Comparison of ENCODE assay signal across 15 cellular contexts in the genomic region with DNA sequence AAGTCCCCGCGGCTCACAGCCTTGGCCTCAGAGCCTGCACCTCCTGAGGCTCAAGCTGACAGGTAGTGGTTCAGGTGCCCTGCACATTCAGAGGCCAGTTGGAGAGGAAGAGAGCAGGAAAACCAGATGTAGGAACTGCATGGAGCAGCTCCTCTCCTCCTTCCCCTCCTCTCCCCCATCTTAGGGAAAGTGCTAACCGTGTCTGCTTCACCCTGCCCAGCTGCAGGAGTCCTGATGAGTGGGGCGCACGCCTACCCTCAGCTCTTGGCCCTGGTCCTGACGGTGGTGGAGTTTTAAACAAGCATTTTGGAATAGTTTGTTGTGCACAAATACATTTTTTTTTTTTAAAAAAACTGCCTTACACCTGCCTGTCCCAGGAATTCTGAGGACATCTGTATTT.
A peak's percentile ranks its signal among the peaks of the same experiment; 100 is the strongest.
DNase-seq lines count a peak whose midpoint lies in the region; ATAC-seq and TF ChIP-seq lines count a peak whose summit lies in the region.
"Had no signal": no experiment of that assay in that cellular context is flagged by ENCODE, and none has a peak within 500 bp of the region (broad histone marks: within the 10 kb centered on the region; RNA-seq: fewer than 3 reads in every experiment).

No MANE protein-coding gene starts in this region.

- no peak overlapping the region for H3K4ac ChIP-seq in mesenchymal stem cell (ENCODE audit: low read depth in 1 of 2, low read length in 2 of 2)

- no peaks in the 10 kb centered on the region for H3K9me2 ChIP-seq in GM23338 (ENCODE audit: insufficient read depth)

- no peaks in the 10 kb centered on the region; the same call in 2 of the 3 replicates for H3K9me3 Mint-ChIP-seq in GM23338

- H3K4me2 ChIP-seq in GM23338 = no peak overlapping the region
- H3K4me2 ChIP-seq in mesenchymal stem cell (ENCODE audit: low read length, poor library complexity, severe bottlenecking) = no peak overlapping the region
- H3K4me2 ChIP-seq: A549, BLaER1 had no signal

- H3K27ac ChIP-seq in GM23338 (ENCODE audit: low read depth) = no peak overlapping the region
- peak overlapping the region; percentile 82 for H3K27ac ChIP-seq in VCaP
- H3K27ac ChIP-seq in mesenchymal stem cell (ENCODE audit: low read length, poor library complexity, severe bottlenecking) = no peak overlapping the region
- H3K27ac ChIP-seq in adrenal gland = no peak overlapping the region
- H3K27ac ChIP-seq: A549, BLaER1 had no signal

- no peak overlapping the region for H2BK15ac ChIP-seq in mesenchymal stem cell (ENCODE audit: low read depth, poor library complexity, severe bottlenecking)

- no peak overlapping the region for H2BK12ac ChIP-seq in mesenchymal stem cell (ENCODE audit: low read length in 2 of 2)

- H2AFZ ChIP-seq in GM23338 (peak overlapping the region; percentile 44; the same call in 1 of the 2 replicates), mesenchymal stem cell (ENCODE audit: low read depth, low read length) (peak overlapping the region; percentile 23)

- no peak overlapping the region for H3K14ac ChIP-seq in mesenchymal stem cell (ENCODE audit: low read length in 2 of 2)

- H4K20me1 ChIP-seq in GM23338 (replicated peaks; ENCODE audit: insufficient read depth) = no peaks in the 10 kb centered on the region
- H4K20me1 ChIP-seq: BLaER1 had no signal

- no peaks in the 10 kb centered on the region for H3K9me3 ChIP-seq in mesenchymal stem cell (ENCODE audit: control insufficient read depth, low read length)
- H3K9me3 ChIP-seq in adrenal gland (replicated peaks in 1 of 3) = no peaks in the 10 kb centered on the region
- H3K9me3 ChIP-seq: A549, BLaER1, HAP-1 had no signal

- DNase-seq in GM23338 (ENCODE audit: low spot score) = peak; percentile 28
- DNase-seq in mesenchymal stem cell = no peak
- no peak for DNase-seq in DMS 273 (lab: John Stamatoyannopoulos, UW; ENCODE audit: unreplicated experiment)
- no peak for DNase-seq in adrenal gland
- DNase-seq in GDM1 (lab: John Stamatoyannopoulos, UW) = no peak
- DNase-seq: Calu3; CD4-positive, CD25-positive, alpha-beta regulatory T cell; DND-41; GF-D8; KG1 had no signal

- no peak overlapping the region for H3K18ac ChIP-seq in mesenchymal stem cell (ENCODE audit: low read depth in 1 of 2, low read length in 2 of 2)

- H3K4me1 ChIP-seq in GM23338 (ENCODE audit: insufficient read depth) (peaks cover 33% of the 10 kb centered on the region), mesenchymal stem cell (ENCODE audit: control insufficient read depth, insufficient read depth, low read depth, low read length) (peaks cover 8% of the 10 kb centered on the region), adrenal gland (replicated peaks in 1 of 2) (no peaks in the 10 kb centered on the region)
- H3K4me1 ChIP-seq: A549, HAP-1 had no signal

- H3K4me3 Mint-ChIP-seq in GM23338 = no peak overlapping the region
- H3K4me3 Mint-ChIP-seq: CD4-positive, CD25-positive, alpha-beta regulatory T cell; IgD-negative memory B cell had no signal

- H3K79me1 ChIP-seq in mesenchymal stem cell (replicated peaks; ENCODE audit: low read length, poor library complexity, severe bottlenecking) = no peaks in the 10 kb centered on the region

- peaks cover 14% of the 10 kb centered on the region for H3K27me3 Mint-ChIP-seq in GM23338 (ENCODE audit: insufficient read depth, low read depth, poor library complexity)
- H3K27me3 Mint-ChIP-seq: CD4-positive, CD25-positive, alpha-beta regulatory T cell; IgD-negative memory B cell had no signal

- H3K27me3 ChIP-seq in GM23338 (ENCODE audit: insufficient read depth) (no peaks in the 10 kb centered on the region), mesenchymal stem cell (ENCODE audit: control insufficient read depth in 1 of 2, insufficient read depth in 1 of 2, low read length in 2 of 2) (peaks cover 3 to 27% of the 10 kb centered on the region in 2 experiments), adrenal gland (no peaks in the 10 kb centered on the region)
- H3K27me3 ChIP-seq: BLaER1 had no signal

- no peaks in the 10 kb centered on the region for H3K79me2 ChIP-seq in GM23338 (replicated peaks; ENCODE audit: insufficient read depth)

- intact Hi-C loops in adrenal gland (cut with DNase I) = no loop called here

- no peak for TF ChIP-seq POLR2A in adrenal gland (IDR thresholded peaks at IDR 0.05)

- H3K9ac ChIP-seq in mesenchymal stem cell (ENCODE audit: low read length) = no peak overlapping the region
- H3K9ac ChIP-seq: BLaER1 had no signal

- WGBS in mesenchymal stem cell = 63% methylated on average over 2 of the region's 6 CpGs
- 38 to 62% (median 54%) methylated on average over 6 of the region's 6 CpGs for WGBS in adrenal gland, 4 donors

- no peak overlapping the region for H2BK5ac ChIP-seq in mesenchymal stem cell (ENCODE audit: low read depth, low read length, poor library complexity, severe bottlenecking)

- H3K23ac ChIP-seq in mesenchymal stem cell (ENCODE audit: low read length in 2 of 2) = no peak overlapping the region

- TF ChIP-seq CTCF in GM23338 (conservative IDR thresholded peaks at IDR 0.05; ENCODE audit: low read depth in 2 of 2) = no peak
- no peak for TF ChIP-seq CTCF in VCaP (conservative IDR thresholded peaks at IDR 0.05)
- no peak for TF ChIP-seq CTCF in adrenal gland (IDR thresholded peaks at IDR 0.05)

- H3K4me1 Mint-ChIP-seq in GM23338 = peaks cover 62% of the 10 kb centered on the region
- H3K4me1 Mint-ChIP-seq: IgD-negative memory B cell had no signal

- no peak overlapping the region for H3K27ac Mint-ChIP-seq in GM23338
- H3K27ac Mint-ChIP-seq: CD4-positive, CD25-positive, alpha-beta regulatory T cell; IgD-negative memory B cell had no signal

- peak; percentile 61 for ATAC-seq in GM23338
- ATAC-seq: A549 had no signal

- H3K36me3 ChIP-seq in GM23338 (ENCODE audit: insufficient read depth) (no peaks in the 10 kb centered on the region), mesenchymal stem cell (ENCODE audit: control insufficient read depth in 1 of 2, insufficient read depth in 2 of 2, low read depth in 1 of 2, low read length in 2 of 2) (peaks cover 0 to 3% of the 10 kb centered on the region in 2 experiments), adrenal gland (replicated peaks in 1 of 2) (no peaks in the 10 kb centered on the region)
- H3K36me3 ChIP-seq: BLaER1, HAP-1 had no signal

- H3K4me3 ChIP-seq in GM23338 (no peak overlapping the region), mesenchymal stem cell (ENCODE audit: insufficient read depth in 1 of 2, low read depth in 1 of 2, low read length in 2 of 2) (no peak overlapping the region), adrenal gland (no peak overlapping the region)
- H3K4me3 ChIP-seq: A549, BLaER1, HAP-1 had no signal

- peak overlapping the region; percentile 69 for H2AK5ac ChIP-seq in mesenchymal stem cell (ENCODE audit: low read length, severe bottlenecking)

- H3K36me3 Mint-ChIP-seq in GM23338 (ENCODE audit: low read depth) = no peaks in the 10 kb centered on the region; the same call in 2 of the 3 replicates
- H3K36me3 Mint-ChIP-seq: CD4-positive, CD25-positive, alpha-beta regulatory T cell had no signal

- H2BK120ac ChIP-seq in mesenchymal stem cell (ENCODE audit: low read depth, low read length) = no peak overlapping the region

- H3F3A ChIP-seq in GM23338 (replicated peaks; ENCODE audit: low read depth) = no peaks in the 10 kb centered on the region

- no peak overlapping the region for H4K91ac ChIP-seq in mesenchymal stem cell (ENCODE audit: low read length)

- no peak overlapping the region for H4K8ac ChIP-seq in mesenchymal stem cell (ENCODE audit: low read length)

TF ChIP-seq in GM23338, 12 proteins besides CTCF, POLR2A, EP300 and RAD21 (continues in another document):
- TF ChIP-seq JUNB (IDR thresholded peaks at IDR 0.05; ENCODE audit: unreplicated experiment) (no peak), NANOG (IDR thresholded peaks at IDR 0.05; ENCODE audit: borderline replicate concordance) (no peak), ZNF114 (CRISPR knock-in tag; IDR thresholded peaks at IDR 0.05) (no peak), EZH2phosphoT487 (IDR thresholded peaks at IDR 0.05; ENCODE audit: unreplicated experiment) (no peak), ZNF331 (CRISPR knock-in tag; IDR thresholded peaks at IDR 0.05; ENCODE audit: low read depth) (no peak), REST (IDR thresholded peaks at IDR 0.05; ENCODE audit: unreplicated experiment) (no peak), EZH2 (IDR thresholded peaks at IDR 0.05; ENCODE audit: low read depth, unreplicated experiment) (no peak), CREB1 (CRISPR knock-in tag; IDR thresholded peaks at IDR 0.05; ENCODE audit: low read depth) (no peak)
- TF ChIP-seq, protein P1, sequence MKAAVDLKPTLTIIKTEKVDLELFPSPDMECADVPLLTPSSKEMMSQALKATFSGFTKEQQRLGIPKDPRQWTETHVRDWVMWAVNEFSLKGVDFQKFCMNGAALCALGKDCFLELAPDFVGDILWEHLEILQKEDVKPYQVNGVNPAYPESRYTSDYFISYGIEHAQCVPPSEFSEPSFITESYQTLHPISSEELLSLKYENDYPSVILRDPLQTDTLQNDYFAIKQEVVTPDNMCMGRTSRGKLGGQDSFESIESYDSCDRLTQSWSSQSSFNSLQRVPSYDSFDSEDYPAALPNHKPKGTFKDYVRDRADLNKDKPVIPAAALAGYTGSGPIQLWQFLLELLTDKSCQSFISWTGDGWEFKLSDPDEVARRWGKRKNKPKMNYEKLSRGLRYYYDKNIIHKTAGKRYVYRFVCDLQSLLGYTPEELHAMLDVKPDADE (IDR thresholded peaks at IDR 0.05) = no peak
